ENCODE assay signal across 9 cellular contexts in the genomic region with DNA sequence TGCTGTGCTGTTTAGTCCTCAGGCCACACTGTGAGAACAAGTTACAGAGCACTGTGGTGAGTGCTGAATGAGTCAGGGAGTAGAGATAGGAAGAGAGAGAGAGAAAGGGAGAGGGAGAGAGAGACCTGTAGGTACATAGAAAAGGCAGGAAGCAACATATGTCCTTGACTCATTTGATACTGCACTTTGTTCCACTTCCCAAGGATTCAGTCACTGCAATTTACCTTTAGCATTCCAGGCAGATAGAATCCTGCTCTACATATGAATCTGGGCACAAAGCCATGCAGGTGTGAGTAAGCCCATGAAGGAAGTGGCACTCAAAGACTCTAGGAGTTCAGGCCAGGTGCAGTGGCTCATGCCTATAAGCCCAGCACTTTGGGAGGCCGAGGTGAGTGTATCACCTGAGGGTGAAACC. TPM values are rescaled to one million over a fixed set of nuclear protein-coding genes. Genes with fewer than 3 reads are reported as not detected.
DNase-seq lines count a peak whose midpoint lies in the region; ATAC-seq and TF ChIP-seq lines count a peak whose summit lies in the region.
"Had no signal": no experiment of that assay in that cellular context is flagged by ENCODE, and none has a peak within 500 bp of the region (broad histone marks: within the 10 kb centered on the region; RNA-seq: fewer than 3 reads in every experiment).

No MANE protein-coding gene starts in this region.

- no peaks in the 10 kb centered on the region for H3K9me2 ChIP-seq in PC-9 (ENCODE audit: insufficient read depth)

- H3K79me2 ChIP-seq in PC-9 (ENCODE audit: low read depth) = peaks cover 24% of the 10 kb centered on the region

- H3K36me3 ChIP-seq in PC-9 (ENCODE audit: low read depth) (no peaks in the 10 kb centered on the region), esophagus squamous epithelium (no peaks in the 10 kb centered on the region)

- H3K4me2 ChIP-seq in PC-9 = peak overlapping the region; percentile 84

- no peak overlapping the region for H2AFZ ChIP-seq in PC-9

- no peaks in the 10 kb centered on the region for H3K27me3 Mint-ChIP-seq in type B pancreatic cell

- no peaks in the 10 kb centered on the region for H3K4me1 Mint-ChIP-seq in type B pancreatic cell (ENCODE audit: unreplicated experiment)
- H3K4me1 Mint-ChIP-seq: brain had no signal

- DNase-seq in Right ventricle myocardium inferior (ENCODE audit: missing footprints) (no peak), cardiac septum (ENCODE audit: low spot score) (no peak), PC-9 (peak; percentile 72 to 100), esophagus squamous epithelium (lab: John Stamatoyannopoulos, UW) (no peak), type B pancreatic cell (ENCODE audit: extremely low spot score, unreplicated experiment) (no peak), HuH-7.5 (ENCODE audit: low spot score) (no peak)

- peak overlapping the region; percentile 84 for H3K27ac Mint-ChIP-seq in type B pancreatic cell
- H3K27ac Mint-ChIP-seq: brain had no signal

- H3F3A ChIP-seq in PC-9 (ENCODE audit: insufficient read depth, low read depth) = peaks cover 36% of the 10 kb centered on the region

- H3K4me3 ChIP-seq in PC-9 (no peak overlapping the region; the same call in 1 of the 2 replicates), esophagus squamous epithelium (no peak overlapping the region)

- CTCF ChIA-PET in PC-9 (lab: Charles Lee) = no interaction called here

- H3K27ac ChIP-seq in PC-9 (peak overlapping the region; percentile 100), esophagus squamous epithelium (peak overlapping the region; percentile 81 to 93 (median 90))

- H3K9me3 ChIP-seq in PC-9 (ENCODE audit: insufficient read depth, low read depth) = no peaks in the 10 kb centered on the region
- H3K9me3 ChIP-seq in esophagus squamous epithelium = no peaks in the 10 kb centered on the region

- H3K9me3 Mint-ChIP-seq in type B pancreatic cell = no peaks in the 10 kb centered on the region
- H3K9me3 Mint-ChIP-seq: brain had no signal

- no TSS peak for BruUV-seq in PC-9 (replicated peaks; lab: Mats Ljungman, UMichigan)

- POLR2A ChIA-PET in PC-9 (lab: Charles Lee; ENCODE audit: unreplicated experiment) = interaction anchor here (0.7 kb wide), 2 partner anchors 149 to 732 kb away, joined by 3 to 4 read pairs; no protein-coding TSS in a partner anchor

- no peaks in the 10 kb centered on the region for H3K27me3 ChIP-seq in PC-9 (ENCODE audit: insufficient read depth, low read depth)
- no peaks in the 10 kb centered on the region for H3K27me3 ChIP-seq in esophagus squamous epithelium

- TF ChIP-seq POLR2A in esophagus squamous epithelium (IDR thresholded peaks at IDR 0.05) = no peak

- H4K20me1 ChIP-seq in PC-9 (ENCODE audit: insufficient read depth) = no peaks in the 10 kb centered on the region

- intact Hi-C loops in Right ventricle myocardium inferior (cut with DNase I) = no loop called here
- intact Hi-C loops in cardiac septum (cut with DNase I) = loop anchor here (5.0 kb wide), 1 partner anchor 67 kb away; no protein-coding TSS in a partner anchor
- intact Hi-C loops in PC-9 (cut with micrococcal nuclease; ENCODE audit: unreplicated experiment) = loop anchor here (1.0 to 5.0 kb wide), 3 partner anchors 93 to 158 kb away; a partner anchor contains a TSS
- intact Hi-C loops in esophagus squamous epithelium (cut with DNase I) = loop anchor here (10.0 kb wide), 2 partner anchors 59 to 129 kb away; a partner anchor contains a TSS

- ATAC-seq in Right ventricle myocardium inferior (peak; percentile 27), GM21423 (IDR thresholded peaks at IDR 0.05; ENCODE audit: unreplicated experiment) (no peak), HG03097 (IDR thresholded peaks at IDR 0.05; ENCODE audit: low FRiP score, unreplicated experiment) (no peak)

- no peaks in the 10 kb centered on the region for H3K36me3 Mint-ChIP-seq in type B pancreatic cell
- H3K36me3 Mint-ChIP-seq: brain had no signal

- peak overlapping the region; percentile 52 for H3K4me3 Mint-ChIP-seq in type B pancreatic cell

- TF ChIP-seq CTCF in PC-9 (conservative IDR thresholded peaks at IDR 0.05) (no peak), esophagus squamous epithelium (IDR thresholded peaks at IDR 0.05) (no peak), type B pancreatic cell (conservative IDR thresholded peaks at IDR 0.05) (no peak)

- peaks cover 39% of the 10 kb centered on the region for H3K4me1 ChIP-seq in PC-9 (replicated peaks; ENCODE audit: insufficient read depth)
- peaks cover 5 to 52% (median 20%) of the 10 kb centered on the region in 3 donors for H3K4me1 ChIP-seq in esophagus squamous epithelium

- 29 to 40% methylated on average over 1 of the region's 1 CpG for WGBS in esophagus squamous epithelium, 2 donors

RNA-seq across cellular contexts. Expression of a gene that starts 1.0 kb away (rescaled TPM):
- total RNA-seq in Right ventricle myocardium inferior (0.73 TPM), cardiac septum (0.43 TPM), PC-9 (2021) (7.9 and 9.6 TPM in 2 replicates), esophagus squamous epithelium (10 to 100 TPM; 34.9 to 73.2 (median 40.7) TPM), type B pancreatic cell (ENCODE audit: low replicate concordance) (10.6 and 41.8 TPM in 2 replicates)

Comparison
In these comparisons a context has a peak if more than half of its experiments do, and no peak if none do; other contexts are left out.
1. DNase-seq: peak in PC-9 (2 of 2); none in Right ventricle myocardium inferior (single experiment), cardiac septum (single experiment), esophagus squamous epithelium (single experiment), type B pancreatic cell (single experiment) and HuH-7.5 (single experiment).